27 cellular contexts compared by ENCODE assay signal in genomic region chr12:123908884-123909807, GRCh38.
DNase-seq lines count a peak whose midpoint lies in the region; ATAC-seq, FAIRE-seq and TF ChIP-seq lines count a peak whose summit lies in the region.
"Had no signal": no experiment of that assay in that cellular context is flagged by ENCODE, and none has a peak within 500 bp of the region (broad histone marks: within the 10 kb centered on the region; RNA-seq: fewer than 3 reads in every experiment).

No MANE protein-coding gene starts in this region.

- H3K23ac ChIP-seq in neuronal stem cell (ENCODE audit: low read depth, low read length, poor library complexity): no peak overlapping the region

- no peak overlapping the region for H3K4me3 ChIP-seq in neuronal stem cell (ENCODE audit: low read length in 2 of 2)
- no peak overlapping the region for H3K4me3 ChIP-seq in pancreas
- H3K4me3 ChIP-seq: adrenal gland, body of pancreas, neural progenitor cell, SK-N-MC, thoracic aorta, uterus had no signal

- H2AK5ac ChIP-seq in neuronal stem cell (ENCODE audit: low read depth, low read length): peak overlapping the region; percentile 74

- no peak overlapping the region for H2BK120ac ChIP-seq in neuronal stem cell (ENCODE audit: low read depth, low read length)

- ATAC-seq in activated CD4-positive, CD25-positive, alpha-beta regulatory T cell treated with anti-CD3 and anti-CD28 coated beads, Interleukin-2, amount 50 U/mL, for 24 hours: no peak
- no peak for ATAC-seq in pancreas
- ATAC-seq: body of pancreas; stimulated activated naive CD8-positive, alpha-beta T cell treated with anti-CD3 and anti-CD28 coated beads, Interleukin-15, Interleukin-2, amounts not matched to agents 100 U/mL and 50 U/mL, for 24 hours had no signal

- DNase-seq in DMS153 (lab: John Stamatoyannopoulos, UW): peak; percentile 17
- DNase-seq in DMS153 treated with DMSO at 0.1 percent for 48 hours (lab: John Stamatoyannopoulos, UW; ENCODE audit: unreplicated experiment): no peak
- peak; percentile 60 for DNase-seq in NCI-H1092 (lab: John Stamatoyannopoulos, UW)
- DNase-seq in caudate nucleus (lab: John Stamatoyannopoulos, UW): peak in 11 of 61 donors; percentile 4 to 63 (median 7)
- no peak for DNase-seq in neuronal stem cell (ENCODE audit: low spot score)
- no peak for DNase-seq in superior temporal gyrus (ENCODE audit: extremely low spot score)
- no peak for DNase-seq in pancreas
- DNase-seq: activated CD4-positive, alpha-beta T cell treated with anti-CD3 and anti-CD28 coated beads, Interleukin-2, amount 50 U/mL, for 48 hours; activated CD8-positive, alpha-beta memory T cell treated with anti-CD3 and anti-CD28 coated beads, Interleukin-2, amount 50 U/mL, for 4 hours; activated naive CD4-positive, alpha-beta T cell treated with anti-CD3 and anti-CD28 coated beads for 36 hours; adrenal gland; body of pancreas; glutamatergic neuron; HCEC 1CT; KG1; NCI-H226; NCI-H82; stimulated activated naive CD8-positive, alpha-beta T cell treated with anti-CD3 and anti-CD28 coated beads, Interleukin-15, Interleukin-2, amounts not matched to agents 100 U/mL and 50 U/mL, for 24 hours; uterus had no signal

- peak overlapping the region; percentile 15 for H3K27ac ChIP-seq in caudate nucleus (ENCODE audit: low read depth, low read length)
- no peak overlapping the region for H3K27ac ChIP-seq in neuronal stem cell (replicated peaks; ENCODE audit: low read length)
- no peak overlapping the region for H3K27ac ChIP-seq in pancreas
- H3K27ac ChIP-seq: adrenal gland, body of pancreas, neural progenitor cell, RWPE1, thoracic aorta had no signal

- no peaks in the 10 kb centered on the region for H3K79me1 ChIP-seq in neuronal stem cell (ENCODE audit: low read depth, low read length)

- intact Hi-C loops in pancreas (cut with DNase I): loop anchor here in 2 of 3 donors (5.0 to 10.0 kb wide), 3 partner anchors 73 to 116 kb away; no protein-coding TSS in a partner anchor

- H2BK15ac ChIP-seq in neuronal stem cell (ENCODE audit: low read length): peak overlapping the region; percentile 54

- H3K27me3 ChIP-seq in neuronal stem cell (ENCODE audit: control insufficient read depth in 3 of 3, insufficient read depth in 3 of 3, low read depth in 1 of 3, low read length in 3 of 3) (no peaks in the 10 kb centered on the region), pancreas (no peaks in the 10 kb centered on the region)
- H3K27me3 ChIP-seq: adrenal gland, body of pancreas, neural progenitor cell, uterus had no signal

- H3K36me3 ChIP-seq in neuronal stem cell (replicated peaks in 1 of 2; ENCODE audit: control insufficient read depth in 2 of 2, insufficient read depth in 2 of 2, low read length in 2 of 2) (no peaks in the 10 kb centered on the region), pancreas (no peaks in the 10 kb centered on the region)
- H3K36me3 ChIP-seq: adrenal gland, neural progenitor cell, thoracic aorta, uterus had no signal

- H3K14ac ChIP-seq in neuronal stem cell (ENCODE audit: low read length): no peak overlapping the region

- H2BK5ac ChIP-seq in neuronal stem cell (ENCODE audit: low read length): peak overlapping the region; percentile 66

- no peak overlapping the region for H4K91ac ChIP-seq in neuronal stem cell (ENCODE audit: low read depth, low read length, poor library complexity)

- no peak for TF ChIP-seq CTCF in pancreas (IDR thresholded peaks at IDR 0.05)

- H3K9me3 ChIP-seq in neuronal stem cell (replicated peaks in 1 of 2; ENCODE audit: control insufficient read depth in 2 of 2, insufficient read depth in 1 of 2, low read depth in 1 of 2, low read length in 2 of 2) (no peaks in the 10 kb centered on the region), pancreas (no peaks in the 10 kb centered on the region)
- H3K9me3 ChIP-seq: adrenal gland, body of pancreas, thoracic aorta, uterus had no signal

- H3K18ac ChIP-seq in neuronal stem cell (ENCODE audit: low read length): peak overlapping the region; percentile 54

- H4K8ac ChIP-seq in neuronal stem cell (ENCODE audit: low read depth, low read length): no peak overlapping the region

- H3K4me2 ChIP-seq in neuronal stem cell (ENCODE audit: insufficient read depth, low read length, poor library complexity, severe bottlenecking): no peak overlapping the region
- H3K4me2 ChIP-seq: neural progenitor cell had no signal

- FAIRE-seq in pancreas (lab: Jason Lieb, UNC): no peak
- FAIRE-seq: HTR-8/SVneo, keratinocyte, TTC549 had no signal

- no peak overlapping the region for H3K9ac ChIP-seq in neuronal stem cell (ENCODE audit: low read depth, low read length, poor library complexity)
- H3K9ac ChIP-seq: neural progenitor cell had no signal

- H3K4me1 ChIP-seq in neuronal stem cell (ENCODE audit: control insufficient read depth in 2 of 2, insufficient read depth in 1 of 2, low read depth in 1 of 2, low read length in 2 of 2) (peaks cover 8 to 9% of the 10 kb centered on the region in 2 donors), pancreas (no peaks in the 10 kb centered on the region)
- H3K4me1 ChIP-seq: adrenal gland, body of pancreas, uterus had no signal

- H2AFZ ChIP-seq in neuronal stem cell (ENCODE audit: low read length): peak overlapping the region; percentile 88

- H2BK12ac ChIP-seq in neuronal stem cell (ENCODE audit: low read length): no peak overlapping the region

- no CpG with 5 or more reads among the region's 37 CpGs for WGBS in neuronal stem cell (ENCODE audit: extremely low coverage in 2 of 2, insufficient read length in 2 of 2, insufficient replicate concordance in 1 of 2), 2 donors
- 46 to 49% methylated on average over 37 of the region's 37 CpGs for WGBS in pancreas, 2 donors

- H3K4ac ChIP-seq in neuronal stem cell (ENCODE audit: low read length): peak overlapping the region; percentile 47

Comparison
In these comparisons a context has a peak if more than half of its experiments do, and no peak if none do; other contexts are left out.
1. DNase-seq: peak in DMS153 (single experiment) and NCI-H1092 (single experiment); none in DMS153 treated with DMSO at 0.1 percent for 48 hours (single experiment), neuronal stem cell (single experiment), superior temporal gyrus (single experiment) and pancreas (0 of 6).